9 cellular contexts compared by ENCODE assay signal in genomic region chr19:51060336-51060735, GRCh38. TPM values are rescaled to one million over a fixed set of nuclear protein-coding genes. Genes with fewer than 3 reads are reported as not detected.
"Had no signal": no experiment of that assay in that cellular context is flagged by ENCODE, and none has a peak within 500 bp of the region (broad histone marks: within the 10 kb centered on the region; RNA-seq: fewer than 3 reads in every experiment).

No MANE protein-coding gene starts in this region.

- DNase-seq: GDM1, GF-D8 had no signal

- H3K4me3 ChIP-seq: GM12878 had no signal

- ATAC-seq: GM12878 had no signal

- FAIRE-seq: G401.6, GM12878, GM12891, GM12892, GM18507, GM19239 had no signal

RNA-seq across cellular contexts. Expression of gene KLK13, which starts 4.6 kb away (rescaled TPM):
- total RNA-seq: G401, GM12878 had no signal
- polyA plus RNA-seq: GM12878 had no signal

RNA-seq across cellular contexts. Expression of gene KLK14, which starts 22.4 kb away (rescaled TPM):
- total RNA-seq: G401, GM12878 had no signal
- polyA plus RNA-seq: GM12878 had no signal

RNA-seq across cellular contexts. Expression of gene KLK12, which starts 25.5 kb away (rescaled TPM):
- total RNA-seq: G401, GM12878 had no signal
- polyA plus RNA-seq: GM12878 had no signal

RNA-seq across cellular contexts. Expression of gene KLK11, which starts 33.9 kb away (rescaled TPM):
- total RNA-seq: G401, GM12878 had no signal
- polyA plus RNA-seq: GM12878 had no signal

RNA-seq across cellular contexts. Expression of gene KLK10, which starts 40.8 kb away (rescaled TPM):
- total RNA-seq: G401, GM12878 had no signal
- polyA plus RNA-seq: GM12878 had no signal
